5 cellular contexts compared by ENCODE assay signal in the genomic region with DNA sequence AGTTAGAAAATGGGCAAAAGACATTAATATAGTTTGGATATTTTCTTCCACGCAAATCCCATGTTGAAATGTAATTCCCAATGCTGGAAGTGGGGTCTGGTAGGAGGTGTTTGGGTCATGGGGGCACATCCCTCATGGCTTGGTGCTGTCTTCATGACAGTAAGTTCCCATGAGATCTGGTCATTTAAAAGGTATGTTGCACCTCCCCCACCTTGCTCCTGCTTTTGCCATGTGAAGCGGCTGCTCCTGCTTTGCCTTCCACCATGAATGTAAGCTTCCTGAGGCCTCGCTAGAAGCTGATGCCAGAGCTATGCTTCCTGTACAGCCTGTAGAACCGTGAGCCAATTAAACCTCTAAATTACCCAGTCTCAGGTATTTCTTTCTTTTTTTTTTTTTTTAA.
"Had no signal": no experiment of that assay in that cellular context is flagged by ENCODE, and none has a peak within 500 bp of the region (broad histone marks: within the 10 kb centered on the region; RNA-seq: fewer than 3 reads in every experiment).

No MANE protein-coding gene starts in this region.

- DNase-seq: IMR-90, KBM-7 had no signal

- FAIRE-seq: HTR-8/SVneo, K562 had no signal

- ATAC-seq: K562 had no signal

- H3K27ac ChIP-seq: HL-60 had no signal

- H3K4me3 ChIP-seq: K562 had no signal
